Comparison of ENCODE assay signal across 8 cellular contexts in genomic region chr2:119544075-119545031, GRCh38. TPM values are rescaled to one million over a fixed set of nuclear protein-coding genes. Genes with fewer than 3 reads are reported as not detected.
DNase-seq lines count a peak whose midpoint lies in the region; TF ChIP-seq lines count a peak whose summit lies in the region.

Gene CFAP221, plus strand, starts transcription at chr2:119544449. Its CDS starts 1,683 bp downstream, at chr2:119546132.

- peak within 1 kb of the TSS; percentile 66 for H2BK5ac ChIP-seq in mesenchymal stem cell (ENCODE audit: low read depth, low read length, poor library complexity, severe bottlenecking)

- peak within 1 kb of the TSS; percentile 93 for H3K4me2 ChIP-seq in mesenchymal stem cell (ENCODE audit: low read length, poor library complexity, severe bottlenecking)

- H4K8ac ChIP-seq in mesenchymal stem cell (ENCODE audit: low read length), result no peak within 1 kb of the TSS

- WGBS in endodermal cell (ENCODE audit: insufficient coverage in 1 of 2, insufficient read length in 1 of 2), 2 experiments, result 0 to 3% methylated on average over 23 to 91 of the region's 91 CpGs
- WGBS in mesenchymal stem cell, result 2% methylated on average over 90 of the region's 91 CpGs

- H3K23ac ChIP-seq in mesenchymal stem cell (ENCODE audit: low read length in 2 of 2), result peak within 1 kb of the TSS in 1 of 2 experiments; percentile 46

- H3K9me3 ChIP-seq in ES-I3 (ENCODE audit: control insufficient read depth, insufficient read depth, low read length) (no peaks in the 10 kb centered on the region), HEK293 (ENCODE audit: control insufficient read depth, insufficient read depth, low read depth, low read length) (no peaks in the 10 kb centered on the region), endodermal cell (ENCODE audit: control insufficient read depth, low read length) (peaks cover 15% of the 10 kb centered on the region), mesenchymal stem cell (ENCODE audit: control insufficient read depth, low read length) (no peaks in the 10 kb centered on the region)

- peaks cover 41% of the 10 kb centered on the region for H3K27me3 Mint-ChIP-seq in activated CD4-positive, alpha-beta memory T cell treated with anti-CD3 and anti-CD28 coated beads for 36 hours
- no peaks in the 10 kb centered on the region for H3K27me3 Mint-ChIP-seq in endodermal cell (ENCODE audit: insufficient read depth)

- TF ChIP-seq CTCF in HEK293 (tag by site-specific recombination; IDR thresholded peaks at IDR 0.05) (no peak), endodermal cell (conservative IDR thresholded peaks at IDR 0.05) (no peak)

- POLR2A ChIA-PET in HEK293 (lab: Yijun Ruan, JAX), result no interaction called here
- POLR2A ChIA-PET in activated CD4-positive, alpha-beta memory T cell treated with anti-CD3 and anti-CD28 coated beads for 36 hours (lab: Charles Lee), result no interaction called here

- peak within 1 kb of the TSS; percentile 94 for H2AFZ ChIP-seq in mesenchymal stem cell (ENCODE audit: low read depth, low read length)

- peak within 1 kb of the TSS; percentile 66 for H3K27ac ChIP-seq in HEK293 (ENCODE audit: extremely low read depth, low read depth, low read length)
- peak within 1 kb of the TSS; percentile 98 for H3K27ac ChIP-seq in endodermal cell (ENCODE audit: low read depth, low read length)
- H3K27ac ChIP-seq in mesenchymal stem cell (ENCODE audit: low read length, poor library complexity, severe bottlenecking), result peak within 1 kb of the TSS; percentile 80

- H3K4ac ChIP-seq in mesenchymal stem cell (ENCODE audit: low read depth in 1 of 2, low read length in 2 of 2), result no peak within 1 kb of the TSS

- DNase-seq in NCI-H1694 (lab: John Stamatoyannopoulos, UW) (peak; percentile 37), endodermal cell (peak; percentile 93), mesenchymal stem cell (peak; percentile 69), T1000 (lab: John Stamatoyannopoulos, UW) (no peak)
- peak; percentile 70 for DNase-seq in activated CD4-positive, alpha-beta memory T cell treated with anti-CD3 and anti-CD28 coated beads for 36 hours
- DNase-seq in stimulated activated CD4-positive, alpha-beta T cell treated with anti-CD3 and anti-CD28 coated beads, TNF-alpha, amount 100 ng/mL, for 48 hours (ENCODE audit: low read depth in 3 of 3), result peak; percentile 20 to 63 (median 34)

- H3K4me1 Mint-ChIP-seq in activated CD4-positive, alpha-beta memory T cell treated with anti-CD3 and anti-CD28 coated beads for 36 hours (ENCODE audit: low read depth), result peaks cover 10% of the 10 kb centered on the region
- peaks cover 27% of the 10 kb centered on the region for H3K4me1 Mint-ChIP-seq in endodermal cell

- H3K4me3 ChIP-seq in HEK293 (ENCODE audit: low read depth, low read length) (peak within 1 kb of the TSS; percentile 72), endodermal cell (ENCODE audit: low read length) (peak within 1 kb of the TSS; percentile 81), mesenchymal stem cell (ENCODE audit: insufficient read depth in 1 of 2, low read depth in 1 of 2, low read length in 2 of 2) (peak within 1 kb of the TSS; percentile 74 to 77)

- peak within 1 kb of the TSS; percentile 42 for H3K4me3 Mint-ChIP-seq in activated CD4-positive, alpha-beta memory T cell treated with anti-CD3 and anti-CD28 coated beads for 36 hours
- H3K4me3 Mint-ChIP-seq in endodermal cell, result peak within 1 kb of the TSS; percentile 74

- peak within 1 kb of the TSS in 1 of 2 experiments; percentile 67 for H3K18ac ChIP-seq in mesenchymal stem cell (ENCODE audit: low read depth in 1 of 2, low read length in 2 of 2)

- H3K4me1 ChIP-seq in ES-I3 (ENCODE audit: insufficient read depth, low read length) (no peaks in the 10 kb centered on the region), HEK293 (ENCODE audit: control insufficient read depth, insufficient read depth, low read length) (0 out of 2 replicates have a peak, but pooled peaks cover 5% of the 10 kb centered on the region), endodermal cell (ENCODE audit: control insufficient read depth, insufficient read depth, low read length) (peaks cover 11% of the 10 kb centered on the region), mesenchymal stem cell (ENCODE audit: control insufficient read depth, insufficient read depth, low read depth, low read length) (peaks cover 9% of the 10 kb centered on the region)

- H3K9ac ChIP-seq in ES-I3 (ENCODE audit: low read depth, low read length) (peak within 1 kb of the TSS; percentile 87), endodermal cell (ENCODE audit: extremely low read depth, low read length, poor library complexity, severe bottlenecking) (peak within 1 kb of the TSS; percentile 82), mesenchymal stem cell (ENCODE audit: low read length) (peak within 1 kb of the TSS; percentile 86)

- no peaks in the 10 kb centered on the region for H3K79me1 ChIP-seq in mesenchymal stem cell (replicated peaks; ENCODE audit: low read length, poor library complexity, severe bottlenecking)

- H3K27ac Mint-ChIP-seq in activated CD4-positive, alpha-beta memory T cell treated with anti-CD3 and anti-CD28 coated beads for 36 hours, result no peak within 1 kb of the TSS
- peak within 1 kb of the TSS; percentile 96 for H3K27ac Mint-ChIP-seq in endodermal cell

- peaks cover 3% of the 10 kb centered on the region for H3K36me3 Mint-ChIP-seq in activated CD4-positive, alpha-beta memory T cell treated with anti-CD3 and anti-CD28 coated beads for 36 hours
- peaks cover 6% of the 10 kb centered on the region for H3K36me3 Mint-ChIP-seq in endodermal cell (ENCODE audit: low read depth)

- H3K36me3 ChIP-seq in ES-I3 (ENCODE audit: insufficient read depth, low read length) (no peaks in the 10 kb centered on the region), HEK293 (ENCODE audit: control insufficient read depth in 2 of 2, insufficient read depth in 1 of 2, low read length in 2 of 2) (peaks cover 0 to 3% of the 10 kb centered on the region in 2 experiments; a peak in 1 of 3 replicates), endodermal cell (ENCODE audit: control insufficient read depth, insufficient read depth, low read length) (peaks cover 6% of the 10 kb centered on the region), mesenchymal stem cell (ENCODE audit: control insufficient read depth in 1 of 2, insufficient read depth in 2 of 2, low read depth in 1 of 2, low read length in 2 of 2) (no peaks in the 10 kb centered on the region)

- CTCF ChIA-PET in HEK293 (lab: Yijun Ruan, JAX), result interaction anchor here (0.6 kb wide), 1 partner anchor 20 kb away, joined by 3 read pairs; no protein-coding TSS in a partner anchor
- CTCF ChIA-PET in activated CD4-positive, alpha-beta memory T cell treated with anti-CD3 and anti-CD28 coated beads for 36 hours (lab: Charles Lee), result no interaction called here

- no peak within 1 kb of the TSS for H2BK15ac ChIP-seq in mesenchymal stem cell (ENCODE audit: low read depth, poor library complexity, severe bottlenecking)

- H4K91ac ChIP-seq in mesenchymal stem cell (ENCODE audit: low read length), result no peak within 1 kb of the TSS

- H3K9me3 Mint-ChIP-seq in activated CD4-positive, alpha-beta memory T cell treated with anti-CD3 and anti-CD28 coated beads for 36 hours, result no peaks in the 10 kb centered on the region
- H3K9me3 Mint-ChIP-seq in endodermal cell, result peaks cover 10% of the 10 kb centered on the region

- no peak within 1 kb of the TSS for H2BK12ac ChIP-seq in mesenchymal stem cell (ENCODE audit: low read length in 2 of 2)

- H3K27me3 ChIP-seq in endodermal cell (ENCODE audit: control insufficient read depth, insufficient read depth, low read length, poor library complexity, severe bottlenecking) (no peaks in the 10 kb centered on the region), mesenchymal stem cell (ENCODE audit: control insufficient read depth in 1 of 2, insufficient read depth in 1 of 2, low read length in 2 of 2) (peaks cover 11 to 59% of the 10 kb centered on the region in 2 experiments)

- no peak within 1 kb of the TSS for H2BK120ac ChIP-seq in mesenchymal stem cell (ENCODE audit: low read depth, low read length)

- intact Hi-C loops in activated CD4-positive, alpha-beta memory T cell treated with anti-CD3 and anti-CD28 coated beads for 36 hours (cut with micrococcal nuclease), result no loop called here

- H3K14ac ChIP-seq in mesenchymal stem cell (ENCODE audit: low read length in 2 of 2), result no peak within 1 kb of the TSS

- H2AK5ac ChIP-seq in mesenchymal stem cell (ENCODE audit: low read length, severe bottlenecking), result no peak within 1 kb of the TSS

TF ChIP-seq in HEK293, 187 proteins besides CTCF, POLR2A, EP300 and RAD21 (continues in another document):
- TF ChIP-seq ZNF24 (tag by site-specific recombination; IDR thresholded peaks at IDR 0.05) (no peak), ZNF654 (tag by site-specific recombination; IDR thresholded peaks at IDR 0.05; ENCODE audit: low read depth) (no peak), ZNF148 (tag by site-specific recombination; IDR thresholded peaks at IDR 0.05; ENCODE audit: borderline replicate concordance) (no peak), KLF9 (tag by site-specific recombination; IDR thresholded peaks at IDR 0.05; ENCODE audit: low read depth) (peak; percentile 34; the same call in 1 of the 2 replicates), ZBTB8A (tag by site-specific recombination; IDR thresholded peaks at IDR 0.05) (peak; percentile 76; the same call in 1 of the 2 replicates)

RNA-seq across cellular contexts. Expression of gene CFAP221, which starts in this region (rescaled TPM):
- not detected for total RNA-seq in activated CD4-positive, alpha-beta memory T cell treated with anti-CD3 and anti-CD28 coated beads for 36 hours
- 10 to 100 TPM in 1 of 2 donors, 1 to 10 TPM in 1; 10.0 to 18.0 TPM for total RNA-seq in endodermal cell
- 6.9 TPM for polyA plus RNA-seq in endodermal cell (2013, experiment 1 of 2)
- polyA plus RNA-seq in endodermal cell (2013, experiment 2 of 2), result 7.5 TPM
- 0.03 TPM for polyA plus RNA-seq in mesenchymal stem cell (2013, experiment 1 of 2)
- 0.07 TPM for polyA plus RNA-seq in mesenchymal stem cell (2013, experiment 2 of 2)

Comparison
In these comparisons a context has a peak if more than half of its experiments do, and no peak if none do; other contexts are left out.
1. RNA of gene CFAP221 (total RNA-seq): 10.0 to 18.0 TPM in endodermal cell; not detected in activated CD4-positive, alpha-beta memory T cell treated with anti-CD3 and anti-CD28 coated beads for 36 hours; every median in the first group is over 10 times any median in the second.
2. Peak in DNase-seq in activated CD4-positive, alpha-beta memory T cell treated with anti-CD3 and anti-CD28 coated beads for 36 hours; RNA of the gene not detected or under 1 TPM.
3. Peak in every context shown above with its lines, with median percentiles within 50 percentile points of each other: H3K9ac ChIP-seq, H3K27ac ChIP-seq and H3K4me3 ChIP-seq.